Comparison of ENCODE assay signal across 37 cellular contexts in genomic region chr19:54324071-54324470, GRCh38. TPM values are rescaled to one million over a fixed set of nuclear protein-coding genes. Genes with fewer than 3 reads are reported as not detected.
"Had no signal": no experiment of that assay in that cellular context is flagged by ENCODE, and none has a peak within 500 bp of the region (broad histone marks: within the 10 kb centered on the region; RNA-seq: fewer than 3 reads in every experiment).

No MANE protein-coding gene starts in this region.

- H3K9me3 Mint-ChIP-seq: activated naive CD4-positive, alpha-beta T cell treated with anti-CD3 and anti-CD28 coated beads for 36 hours; activated naive CD4-positive, alpha-beta T cell treated with anti-CD3 and anti-CD28 coated beads, Interleukin-2, amount 50 U/mL, for 24 hours; activated T-helper 1 cell treated with anti-CD3 and anti-CD28 coated beads, Interleukin-12 subunit alpha, Interleukin-12 subunit beta, Interleukin-2, Interleukin-4 antibody, amounts not matched to agents 30 ng/mL and 10 ng/mL and 1 ng/mL, durations not matched to agents 14 hours and 24 hours and 36 hours; activated T-helper 2 cell treated with anti-CD3 and anti-CD28 coated beads, Interferon-gamma antibody, Interleukin-2, Interleukin-4, amounts not matched to agents 10 μg/mL and 5 μg/mL and 100 μg/mL, durations not matched to agents 14 hours and 24 hours and 36 hours; effector memory CD8-positive, alpha-beta T cell; T-helper 2 cell treated with Interferon-gamma antibody and Interleukin-4, amounts not matched to agents 5 μg/mL and 100 μg/mL, for 36 hours had no signal

- H3K9me3 ChIP-seq: adrenal gland, body of pancreas, esophagus muscularis mucosa, gastrocnemius medialis had no signal

- H3K27me3 ChIP-seq: body of pancreas, foreskin keratinocyte, gastrocnemius medialis had no signal

- H3K4me1 ChIP-seq: adrenal gland, body of pancreas, esophagus muscularis mucosa, foreskin keratinocyte, gastrocnemius medialis had no signal

- H3K27ac ChIP-seq: adrenal gland, body of pancreas, esophagus muscularis mucosa, foreskin keratinocyte, gastrocnemius medialis, WERI-Rb-1 had no signal

- H3K27me3 Mint-ChIP-seq: activated B cell treated with CpG ODN at 0.5 μM for 24 hours had no signal

- H3K4me3 ChIP-seq: adrenal gland, body of pancreas, esophagus muscularis mucosa, gastrocnemius medialis had no signal

- DNase-seq: activated B cell treated with CpG ODN at 0.5 μM for 24 hours; activated CD4-positive, alpha-beta T cell treated with anti-CD3 and anti-CD28 coated beads for 48 hours; activated CD4-positive, alpha-beta T cell treated with anti-CD3 and anti-CD28 coated beads, Interleukin-2, amount 50 U/mL, for 1 hour; activated CD4-positive, alpha-beta T cell treated with anti-CD3 and anti-CD28 coated beads, Interleukin-2, amount 50 U/mL, for 48 hours; activated CD8-positive, alpha-beta memory T cell treated with anti-CD3 and anti-CD28 coated beads, Interleukin-2, amount 10 ng/mL, durations not matched to agents 7 days and 5 days; activated CD8-positive, alpha-beta memory T cell treated with anti-CD3 and anti-CD28 coated beads, Interleukin-2, amount 50 U/mL, for 4 hours; activated CD8-positive, alpha-beta T cell treated with anti-CD3 and anti-CD28 coated beads for 36 hours; activated effector memory CD4-positive, alpha-beta T cell treated with anti-CD3 and anti-CD28 coated beads, Interleukin-2, amount 50 U/mL, for 16 hours; activated naive CD4-positive, alpha-beta T cell treated with anti-CD3 and anti-CD28 coated beads for 36 hours; activated naive CD8-positive, alpha-beta T cell treated with anti-CD3 and anti-CD28 coated beads for 36 hours; activated naive CD8-positive, alpha-beta T cell treated with anti-CD3 and anti-CD28 coated beads, Interleukin-2, amount 50 U/mL, for 24 hours; activated T-cell treated with anti-CD3 and anti-CD28 coated beads, Interleukin-2, amount 50 U/mL, for 1 hour; activated T-cell treated with anti-CD3 and anti-CD28 coated beads, Interleukin-2, amount 50 U/mL, for 48 hours; adrenal gland; amygdala; aorta; body of pancreas; caudate nucleus; cortex of kidney; dermis blood vessel endothelial cell; effector CD4-positive, alpha-beta T cell; effector memory CD8-positive, alpha-beta T cell; erythroblast; foreskin keratinocyte; gastrocnemius medialis; T-helper 1 cell; T-helper 17 cell; T1000; WERI-Rb-1 had no signal

- ATAC-seq: activated CD4-positive, CD25-positive, alpha-beta regulatory T cell treated with anti-CD3 and anti-CD28 coated beads, Interleukin-2, amount 50 U/mL, for 24 hours; activated CD8-positive, alpha-beta memory T cell treated with anti-CD3 and anti-CD28 coated beads, Interleukin-2, amount 10 ng/mL, durations not matched to agents 7 days and 5 days; activated CD8-positive, alpha-beta T cell treated with anti-CD3 and anti-CD28 coated beads for 36 hours; activated naive CD8-positive, alpha-beta T cell treated with anti-CD3 and anti-CD28 coated beads, Interleukin-2, amount 50 U/mL, for 24 hours; body of pancreas; effector memory CD8-positive, alpha-beta T cell; foreskin keratinocyte; gastrocnemius medialis; T-helper 17 cell had no signal

- H3K27ac Mint-ChIP-seq: activated B cell treated with CpG ODN at 0.5 μM for 24 hours; activated CD8-positive, alpha-beta memory T cell treated with anti-CD3 and anti-CD28 coated beads, Interleukin-2, amount 10 ng/mL, durations not matched to agents 7 days and 5 days; activated CD8-positive, alpha-beta T cell treated with anti-CD3 and anti-CD28 coated beads for 36 hours; activated naive CD4-positive, alpha-beta T cell treated with anti-CD3 and anti-CD28 coated beads for 36 hours; activated naive CD4-positive, alpha-beta T cell treated with anti-CD3 and anti-CD28 coated beads, Interleukin-2, amount 50 U/mL, for 24 hours; activated naive CD8-positive, alpha-beta T cell treated with anti-CD3 and anti-CD28 coated beads for 36 hours; activated naive CD8-positive, alpha-beta T cell treated with anti-CD3 and anti-CD28 coated beads, Interleukin-2, amount 50 U/mL, for 24 hours; activated T-helper 1 cell treated with anti-CD3 and anti-CD28 coated beads, Interleukin-12 subunit alpha, Interleukin-12 subunit beta, Interleukin-2, Interleukin-4 antibody, amounts not matched to agents 30 ng/mL and 10 ng/mL and 1 ng/mL, durations not matched to agents 14 hours and 24 hours and 36 hours; activated T-helper 2 cell treated with anti-CD3 and anti-CD28 coated beads, Interferon-gamma antibody, Interleukin-2, Interleukin-4, amounts not matched to agents 10 μg/mL and 5 μg/mL and 100 μg/mL, durations not matched to agents 14 hours and 24 hours and 36 hours; effector memory CD8-positive, alpha-beta T cell; T-helper 17 cell; T-helper 2 cell treated with Interferon-gamma antibody and Interleukin-4, amounts not matched to agents 5 μg/mL and 100 μg/mL, for 36 hours had no signal

- H3K36me3 Mint-ChIP-seq: activated CD8-positive, alpha-beta memory T cell treated with anti-CD3 and anti-CD28 coated beads, Interleukin-2, amount 10 ng/mL, durations not matched to agents 7 days and 5 days; activated naive CD4-positive, alpha-beta T cell treated with anti-CD3 and anti-CD28 coated beads, Interleukin-2, amount 50 U/mL, for 24 hours had no signal

- H3K4me3 Mint-ChIP-seq: activated B cell treated with CpG ODN at 0.5 μM for 24 hours; activated CD8-positive, alpha-beta memory T cell treated with anti-CD3 and anti-CD28 coated beads, Interleukin-2, amount 10 ng/mL, durations not matched to agents 7 days and 5 days; activated CD8-positive, alpha-beta T cell treated with anti-CD3 and anti-CD28 coated beads for 36 hours; activated naive CD4-positive, alpha-beta T cell treated with anti-CD3 and anti-CD28 coated beads for 36 hours; activated naive CD4-positive, alpha-beta T cell treated with anti-CD3 and anti-CD28 coated beads, Interleukin-2, amount 50 U/mL, for 24 hours; activated naive CD8-positive, alpha-beta T cell treated with anti-CD3 and anti-CD28 coated beads for 36 hours; activated naive CD8-positive, alpha-beta T cell treated with anti-CD3 and anti-CD28 coated beads, Interleukin-2, amount 50 U/mL, for 24 hours; activated T-helper 1 cell treated with anti-CD3 and anti-CD28 coated beads, Interleukin-12 subunit alpha, Interleukin-12 subunit beta, Interleukin-2, Interleukin-4 antibody, amounts not matched to agents 30 ng/mL and 10 ng/mL and 1 ng/mL, durations not matched to agents 14 hours and 24 hours and 36 hours; effector memory CD8-positive, alpha-beta T cell; T-helper 17 cell; T-helper 2 cell treated with Interferon-gamma antibody and Interleukin-4, amounts not matched to agents 5 μg/mL and 100 μg/mL, for 36 hours had no signal

- H3K36me3 ChIP-seq: adrenal gland, esophagus muscularis mucosa, gastrocnemius medialis, WERI-Rb-1 had no signal

RNA-seq across cellular contexts. Expression of gene LILRA5, which starts 11.1 kb away (rescaled TPM):
- total RNA-seq: activated CD8-positive, alpha-beta memory T cell treated with anti-CD3 and anti-CD28 coated beads for 36 hours; activated CD8-positive, alpha-beta memory T cell treated with anti-CD3 and anti-CD28 coated beads, Interleukin-2, amount 10 ng/mL, durations not matched to agents 7 days and 5 days; activated CD8-positive, alpha-beta T cell treated with anti-CD3 and anti-CD28 coated beads for 36 hours; activated naive CD4-positive, alpha-beta T cell treated with anti-CD3 and anti-CD28 coated beads for 36 hours; activated naive CD8-positive, alpha-beta T cell treated with anti-CD3 and anti-CD28 coated beads for 36 hours; activated T-helper 1 cell treated with anti-CD3 and anti-CD28 coated beads, Interleukin-12 subunit alpha, Interleukin-12 subunit beta, Interleukin-2, Interleukin-4 antibody, amounts not matched to agents 30 ng/mL and 10 ng/mL and 1 ng/mL, durations not matched to agents 14 hours and 24 hours and 36 hours; activated T-helper 2 cell treated with anti-CD3 and anti-CD28 coated beads, Interferon-gamma antibody, Interleukin-2, Interleukin-4, amounts not matched to agents 10 μg/mL and 5 μg/mL and 100 μg/mL, durations not matched to agents 14 hours and 24 hours and 36 hours; chondrocyte; dermis blood vessel endothelial cell; foreskin keratinocyte had no signal
- polyA plus RNA-seq: foreskin keratinocyte had no signal

RNA-seq across cellular contexts. Expression of gene LILRA4, which starts 14.9 kb away (rescaled TPM):
- total RNA-seq: activated CD8-positive, alpha-beta memory T cell treated with anti-CD3 and anti-CD28 coated beads for 36 hours; activated CD8-positive, alpha-beta memory T cell treated with anti-CD3 and anti-CD28 coated beads, Interleukin-2, amount 10 ng/mL, durations not matched to agents 7 days and 5 days; activated CD8-positive, alpha-beta T cell treated with anti-CD3 and anti-CD28 coated beads for 36 hours; activated naive CD4-positive, alpha-beta T cell treated with anti-CD3 and anti-CD28 coated beads for 36 hours; activated T-helper 1 cell treated with anti-CD3 and anti-CD28 coated beads, Interleukin-12 subunit alpha, Interleukin-12 subunit beta, Interleukin-2, Interleukin-4 antibody, amounts not matched to agents 30 ng/mL and 10 ng/mL and 1 ng/mL, durations not matched to agents 14 hours and 24 hours and 36 hours; activated T-helper 2 cell treated with anti-CD3 and anti-CD28 coated beads, Interferon-gamma antibody, Interleukin-2, Interleukin-4, amounts not matched to agents 10 μg/mL and 5 μg/mL and 100 μg/mL, durations not matched to agents 14 hours and 24 hours and 36 hours; aorta; body of pancreas; chondrocyte; dermis blood vessel endothelial cell; esophagus muscularis mucosa; foreskin keratinocyte; gastrocnemius medialis had no signal
- polyA plus RNA-seq: adrenal gland, aorta, foreskin keratinocyte had no signal

RNA-seq across cellular contexts. Expression of gene LAIR1, which starts 40.7 kb away (rescaled TPM):
- total RNA-seq: chondrocyte, dermis blood vessel endothelial cell, foreskin keratinocyte had no signal
- polyA plus RNA-seq: foreskin keratinocyte had no signal

RNA-seq across cellular contexts. Expression of gene LILRB2, which starts 43.2 kb away (rescaled TPM):
- total RNA-seq: activated CD8-positive, alpha-beta memory T cell treated with anti-CD3 and anti-CD28 coated beads for 36 hours; activated CD8-positive, alpha-beta memory T cell treated with anti-CD3 and anti-CD28 coated beads, Interleukin-2, amount 10 ng/mL, durations not matched to agents 7 days and 5 days; activated CD8-positive, alpha-beta T cell treated with anti-CD3 and anti-CD28 coated beads for 36 hours; activated naive CD4-positive, alpha-beta T cell treated with anti-CD3 and anti-CD28 coated beads for 36 hours; activated naive CD8-positive, alpha-beta T cell treated with anti-CD3 and anti-CD28 coated beads for 36 hours; activated T-helper 1 cell treated with anti-CD3 and anti-CD28 coated beads, Interleukin-12 subunit alpha, Interleukin-12 subunit beta, Interleukin-2, Interleukin-4 antibody, amounts not matched to agents 30 ng/mL and 10 ng/mL and 1 ng/mL, durations not matched to agents 14 hours and 24 hours and 36 hours; activated T-helper 2 cell treated with anti-CD3 and anti-CD28 coated beads, Interferon-gamma antibody, Interleukin-2, Interleukin-4, amounts not matched to agents 10 μg/mL and 5 μg/mL and 100 μg/mL, durations not matched to agents 14 hours and 24 hours and 36 hours; chondrocyte; dermis blood vessel endothelial cell; foreskin keratinocyte had no signal
- polyA plus RNA-seq: foreskin keratinocyte had no signal
